10 cellular contexts compared by ENCODE assay signal in genomic region chr7:229184-229964, GRCh38. TPM values are rescaled to one million over a fixed set of nuclear protein-coding genes. Genes with fewer than 3 reads are reported as not detected.
DNase-seq lines count a peak whose midpoint lies in the region; ATAC-seq and TF ChIP-seq lines count a peak whose summit lies in the region.
"Had no signal": no experiment of that assay in that cellular context is flagged by ENCODE, and none has a peak within 500 bp of the region (broad histone marks: within the 10 kb centered on the region; RNA-seq: fewer than 3 reads in every experiment).

No MANE protein-coding gene starts in this region.

- H3K9me3 ChIP-seq in osteoblast (ENCODE audit: low read depth, low read length): no peaks in the 10 kb centered on the region

- peaks cover 70% of the 10 kb centered on the region for H3K79me2 ChIP-seq in osteoblast (ENCODE audit: insufficient read depth, low read length)

- H4K20me1 ChIP-seq in osteoblast (ENCODE audit: insufficient read depth, low read length): peaks cover 71% of the 10 kb centered on the region

- DNase-seq in Right ventricle myocardium inferior (ENCODE audit: missing footprints) (peak; percentile 78), cardiac septum (ENCODE audit: low spot score) (no peak), globus pallidus (ENCODE audit: low spot score) (peak; percentile 72), osteoblast (ENCODE audit: insufficient read length, low spot score, missing footprints) (peak; percentile 98), anterior cingulate cortex (lab: John Stamatoyannopoulos, UW) (no peak), DMS53 treated with DMSO at 0.1 percent for 48 hours (lab: John Stamatoyannopoulos, UW; ENCODE audit: unreplicated experiment) (no peak), NCI-H446 (lab: John Stamatoyannopoulos, UW) (no peak)
- DNase-seq: effector CD8-positive, alpha-beta T cell; occipital lobe had no signal

- no peaks in the 10 kb centered on the region for H3K27me3 ChIP-seq in osteoblast (ENCODE audit: insufficient read depth, low read length)

- ATAC-seq in Right ventricle myocardium inferior: peak; percentile 83
- no peak for ATAC-seq in GM18909 (IDR thresholded peaks at IDR 0.05; ENCODE audit: poor library complexity, unreplicated experiment)

- peak overlapping the region; percentile 65 for H3K27ac ChIP-seq in osteoblast (ENCODE audit: low read depth, low read length)

- H2AFZ ChIP-seq in osteoblast (ENCODE audit: low read length): no peak overlapping the region

- no peak for TF ChIP-seq CTCF in osteoblast (IDR thresholded peaks at IDR 0.05; ENCODE audit: extremely low read depth, low read depth, low read length)

- H3K4me2 ChIP-seq in osteoblast (ENCODE audit: insufficient read depth, low read length): no peak overlapping the region

- intact Hi-C loops in Right ventricle myocardium inferior (cut with DNase I): no loop called here
- intact Hi-C loops in cardiac septum (cut with DNase I): no loop called here

- peaks cover 40% of the 10 kb centered on the region for H3K36me3 ChIP-seq in osteoblast (ENCODE audit: insufficient read depth, low read length)

- peaks cover 55% of the 10 kb centered on the region for H3K4me1 ChIP-seq in osteoblast (ENCODE audit: insufficient read depth, low read length)

- no peak overlapping the region for H3K4me3 ChIP-seq in osteoblast (ENCODE audit: insufficient read depth, low read length)

RNA-seq across cellular contexts. Expression of gene FAM20C, which starts 37.0 kb away (rescaled TPM):
- total RNA-seq in Right ventricle myocardium inferior: 26.1 TPM
- total RNA-seq in cardiac septum: 30.2 TPM
- 38.6 and 46.0 TPM in 2 replicates for total RNA-seq in osteoblast

Comparison
In these comparisons a context has a peak if more than half of its experiments do, and no peak if none do; other contexts are left out.
1. DNase-seq: peak in Right ventricle myocardium inferior (single experiment), globus pallidus (single experiment) and osteoblast (single experiment); none in cardiac septum (single experiment), anterior cingulate cortex (0 of 58), DMS53 treated with DMSO at 0.1 percent for 48 hours (single experiment) and NCI-H446 (0 of 2).